1 cellular context compared by ENCODE assay signal in genomic region chr4:128468485-128468989, GRCh38.
A peak's percentile ranks its signal among the peaks of the same experiment; 100 is the strongest.
TF ChIP-seq lines count a peak whose summit lies in the region.

No MANE protein-coding gene starts in this region.

TF ChIP-seq in K562, 482 proteins besides CTCF, POLR2A, EP300 and RAD21 (continued from another document and continues in another):
- TF ChIP-seq ATF2 (CRISPR knock-in tag; IDR thresholded peaks at IDR 0.05) = no peak
- no peak for TF ChIP-seq RBM25 (IDR thresholded peaks at IDR 0.05; ENCODE audit: low read depth, low read length, severe bottlenecking)
- no peak for TF ChIP-seq ZNF217 (CRISPR knock-in tag; IDR thresholded peaks at IDR 0.05)
- no peak for TF ChIP-seq SPI1 (IDR thresholded peaks at IDR 0.05; ENCODE audit: borderline replicate concordance, low read depth, low read length)
- no peak for TF ChIP-seq NRF1 (conservative IDR thresholded peaks at IDR 0.05 in 1 of 2, IDR thresholded peaks at IDR 0.05 in 1 of 2)
- no peak for TF ChIP-seq ARHGAP35 (IDR thresholded peaks at IDR 0.05; ENCODE audit: partially characterized antibody)
- no peak for TF ChIP-seq SMAD2 (IDR thresholded peaks at IDR 0.05; ENCODE audit: low read depth, low read length)
- TF ChIP-seq CBFB (CRISPR knock-in tag; IDR thresholded peaks at IDR 0.05) = no peak
- TF ChIP-seq HDGF (IDR thresholded peaks at IDR 0.05) = no peak
- TF ChIP-seq PHF21A (IDR thresholded peaks at IDR 0.05; ENCODE audit: borderline replicate concordance, low read depth) = no peak
- no peak for TF ChIP-seq ZNF57 (CRISPR knock-in tag; IDR thresholded peaks at IDR 0.05)
- TF ChIP-seq ARID1B (IDR thresholded peaks at IDR 0.05) = no peak
- no peak for TF ChIP-seq TGIF2 (CRISPR knock-in tag; IDR thresholded peaks at IDR 0.05)
- TF ChIP-seq, protein P1, sequence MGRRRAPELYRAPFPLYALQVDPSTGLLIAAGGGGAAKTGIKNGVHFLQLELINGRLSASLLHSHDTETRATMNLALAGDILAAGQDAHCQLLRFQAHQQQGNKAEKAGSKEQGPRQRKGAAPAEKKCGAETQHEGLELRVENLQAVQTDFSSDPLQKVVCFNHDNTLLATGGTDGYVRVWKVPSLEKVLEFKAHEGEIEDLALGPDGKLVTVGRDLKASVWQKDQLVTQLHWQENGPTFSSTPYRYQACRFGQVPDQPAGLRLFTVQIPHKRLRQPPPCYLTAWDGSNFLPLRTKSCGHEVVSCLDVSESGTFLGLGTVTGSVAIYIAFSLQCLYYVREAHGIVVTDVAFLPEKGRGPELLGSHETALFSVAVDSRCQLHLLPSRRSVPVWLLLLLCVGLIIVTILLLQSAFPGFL (CRISPR knock-in tag; IDR thresholded peaks at IDR 0.05) = no peak
- peak; percentile 73 for TF ChIP-seq MYBL2 (IDR thresholded peaks at IDR 0.05; ENCODE audit: low read depth)
- no peak for TF ChIP-seq MYBL2 (CRISPR knock-in tag; IDR thresholded peaks at IDR 0.05; ENCODE audit: borderline replicate concordance)
- TF ChIP-seq POLR3A (IDR thresholded peaks at IDR 0.05; ENCODE audit: borderline replicate concordance, extremely low read depth, insufficient read depth, insufficient read length) = no peak
- TF ChIP-seq ZNF668 (CRISPR knock-in tag; IDR thresholded peaks at IDR 0.05) = no peak
- TF ChIP-seq KDM4B (IDR thresholded peaks at IDR 0.05; ENCODE audit: borderline replicate concordance in 2 of 2, low read depth in 1 of 2) = no peak
- TF ChIP-seq LARP7 (IDR thresholded peaks at IDR 0.05) = no peak
- no peak; the same call in 1 of the 2 replicates for TF ChIP-seq DPF2 (IDR thresholded peaks at IDR 0.05)
- TF ChIP-seq MED1 (CRISPR knock-in tag; IDR thresholded peaks at IDR 0.05; ENCODE audit: borderline replicate concordance) = no peak
- TF ChIP-seq TAF15 (IDR thresholded peaks at IDR 0.05; ENCODE audit: low read depth, low read length) = no peak
- TF ChIP-seq, protein P2, sequence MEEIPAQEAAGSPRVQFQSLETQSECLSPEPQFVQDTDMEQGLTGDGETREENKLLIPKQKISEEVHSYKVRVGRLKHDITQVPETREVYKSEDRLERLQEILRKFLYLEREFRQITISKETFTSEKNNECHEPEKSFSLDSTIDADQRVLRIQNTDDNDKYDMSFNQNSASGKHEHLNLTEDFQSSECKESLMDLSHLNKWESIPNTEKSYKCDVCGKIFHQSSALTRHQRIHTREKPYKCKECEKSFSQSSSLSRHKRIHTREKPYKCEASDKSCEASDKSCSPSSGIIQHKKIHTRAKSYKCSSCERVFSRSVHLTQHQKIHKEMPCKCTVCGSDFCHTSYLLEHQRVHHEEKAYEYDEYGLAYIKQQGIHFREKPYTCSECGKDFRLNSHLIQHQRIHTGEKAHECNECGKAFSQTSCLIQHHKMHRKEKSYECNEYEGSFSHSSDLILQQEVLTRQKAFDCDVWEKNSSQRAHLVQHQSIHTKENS (CRISPR knock-in tag; IDR thresholded peaks at IDR 0.05) = no peak
- 0 out of 2 replicates have a peak, but pooled peaks have one; percentile 9 for TF ChIP-seq SMARCA4 (IDR thresholded peaks at IDR 0.05)
- no peak for TF ChIP-seq CREB5 (CRISPR knock-in tag; IDR thresholded peaks at IDR 0.05)
- TF ChIP-seq XRCC3 (IDR thresholded peaks at IDR 0.05) = no peak
- no peak for TF ChIP-seq NCOA2 (IDR thresholded peaks at IDR 0.05; ENCODE audit: partially characterized antibody in 2 of 2)
- TF ChIP-seq TAF9B (IDR thresholded peaks at IDR 0.05; ENCODE audit: partially characterized antibody) = no peak
- TF ChIP-seq, protein P3, sequence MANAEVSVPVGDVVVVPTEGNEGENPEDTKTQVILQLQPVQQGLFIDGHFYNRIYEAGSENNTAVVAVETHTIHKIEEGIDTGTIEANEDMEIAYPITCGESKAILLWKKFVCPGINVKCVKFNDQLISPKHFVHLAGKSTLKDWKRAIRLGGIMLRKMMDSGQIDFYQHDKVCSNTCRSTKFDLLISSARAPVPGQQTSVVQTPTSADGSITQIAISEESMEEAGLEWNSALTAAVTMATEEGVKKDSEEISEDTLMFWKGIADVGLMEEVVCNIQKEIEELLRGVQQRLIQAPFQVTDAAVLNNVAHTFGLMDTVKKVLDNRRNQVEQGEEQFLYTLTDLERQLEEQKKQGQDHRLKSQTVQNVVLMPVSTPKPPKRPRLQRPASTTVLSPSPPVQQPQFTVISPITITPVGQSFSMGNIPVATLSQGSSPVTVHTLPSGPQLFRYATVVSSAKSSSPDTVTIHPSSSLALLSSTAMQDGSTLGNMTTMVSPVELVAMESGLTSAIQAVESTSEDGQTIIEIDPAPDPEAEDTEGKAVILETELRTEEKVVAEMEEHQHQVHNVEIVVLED (CRISPR knock-in tag; IDR thresholded peaks at IDR 0.05) = 0 out of 2 replicates have a peak, but pooled peaks have one; percentile 24
- TF ChIP-seq CHD7 (IDR thresholded peaks at IDR 0.05; ENCODE audit: low read depth, low read length) = no peak
- TF ChIP-seq KDM2B (CRISPR knock-in tag; IDR thresholded peaks at IDR 0.05) = no peak
- TF ChIP-seq COPS2 (conservative IDR thresholded peaks at IDR 0.05) = no peak
- no peak for TF ChIP-seq CBX3 (IDR thresholded peaks at IDR 0.05; ENCODE audit: borderline replicate concordance in 1 of 2, low read length in 2 of 2)
- TF ChIP-seq ZKSCAN3 (CRISPR knock-in tag; IDR thresholded peaks at IDR 0.05) = no peak
- TF ChIP-seq SAFB (IDR thresholded peaks at IDR 0.05; ENCODE audit: borderline replicate concordance, low read depth, low read length) = no peak
- no peak for TF ChIP-seq RNF2 (IDR thresholded peaks at IDR 0.05)
- no peak for TF ChIP-seq RBFOX2 (IDR thresholded peaks at IDR 0.05; ENCODE audit: low read depth, low read length)
- TF ChIP-seq, protein P4, sequence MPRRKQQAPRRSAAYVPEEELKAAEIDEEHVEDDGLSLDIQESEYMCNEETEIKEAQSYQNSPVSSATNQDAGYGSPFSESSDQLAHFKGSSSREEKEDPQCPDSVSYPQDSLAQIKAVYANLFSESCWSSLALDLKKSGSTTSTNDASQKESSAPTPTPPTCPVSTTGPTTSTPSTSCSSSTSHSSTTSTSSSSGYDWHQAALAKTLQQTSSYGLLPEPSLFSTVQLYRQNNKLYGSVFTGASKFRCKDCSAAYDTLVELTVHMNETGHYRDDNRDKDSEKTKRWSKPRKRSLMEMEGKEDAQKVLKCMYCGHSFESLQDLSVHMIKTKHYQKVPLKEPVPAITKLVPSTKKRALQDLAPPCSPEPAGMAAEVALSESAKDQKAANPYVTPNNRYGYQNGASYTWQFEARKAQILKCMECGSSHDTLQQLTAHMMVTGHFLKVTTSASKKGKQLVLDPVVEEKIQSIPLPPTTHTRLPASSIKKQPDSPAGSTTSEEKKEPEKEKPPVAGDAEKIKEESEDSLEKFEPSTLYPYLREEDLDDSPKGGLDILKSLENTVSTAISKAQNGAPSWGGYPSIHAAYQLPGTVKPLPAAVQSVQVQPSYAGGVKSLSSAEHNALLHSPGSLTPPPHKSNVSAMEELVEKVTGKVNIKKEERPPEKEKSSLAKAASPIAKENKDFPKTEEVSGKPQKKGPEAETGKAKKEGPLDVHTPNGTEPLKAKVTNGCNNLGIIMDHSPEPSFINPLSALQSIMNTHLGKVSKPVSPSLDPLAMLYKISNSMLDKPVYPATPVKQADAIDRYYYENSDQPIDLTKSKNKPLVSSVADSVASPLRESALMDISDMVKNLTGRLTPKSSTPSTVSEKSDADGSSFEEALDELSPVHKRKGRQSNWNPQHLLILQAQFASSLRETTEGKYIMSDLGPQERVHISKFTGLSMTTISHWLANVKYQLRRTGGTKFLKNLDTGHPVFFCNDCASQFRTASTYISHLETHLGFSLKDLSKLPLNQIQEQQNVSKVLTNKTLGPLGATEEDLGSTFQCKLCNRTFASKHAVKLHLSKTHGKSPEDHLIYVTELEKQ (CRISPR knock-in tag; IDR thresholded peaks at IDR 0.05) = no peak
- no peak for TF ChIP-seq FIP1L1 (IDR thresholded peaks at IDR 0.05; ENCODE audit: low read depth, low read length, poor library complexity, severe bottlenecking)
- TF ChIP-seq DLX4 (CRISPR knock-in tag; IDR thresholded peaks at IDR 0.05) = no peak
- no peak for TF ChIP-seq ZNF165 (CRISPR knock-in tag; IDR thresholded peaks at IDR 0.05; ENCODE audit: borderline replicate concordance)
